13 cellular contexts compared by ENCODE assay signal in the genomic region with DNA sequence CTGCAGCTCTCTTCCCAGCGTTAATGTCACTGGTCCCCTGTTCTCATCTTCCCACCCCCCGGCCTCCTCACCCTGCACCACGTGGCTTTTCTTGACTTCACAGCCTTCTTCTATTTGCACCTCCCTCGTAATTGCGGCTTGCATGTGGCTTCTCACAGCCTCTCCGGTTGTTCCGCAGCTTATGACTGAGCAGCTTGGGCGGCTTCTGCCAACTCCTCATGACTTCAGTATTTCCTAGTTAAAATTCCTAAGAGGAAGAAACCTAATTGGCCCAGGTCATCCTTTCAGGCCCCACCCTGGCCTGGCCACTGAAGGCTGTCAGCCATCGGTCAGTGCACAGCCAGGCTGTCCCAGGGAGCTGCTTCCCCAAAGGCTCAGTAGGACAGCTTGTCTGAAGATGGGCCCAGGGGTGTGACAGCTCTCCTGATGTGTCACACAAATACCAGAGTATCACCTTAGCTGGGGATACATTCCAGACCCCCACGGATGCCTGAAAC. TPM values are rescaled to one million over a fixed set of nuclear protein-coding genes. Genes with fewer than 3 reads are reported as not detected.
A peak's percentile ranks its signal among the peaks of the same experiment; 100 is the strongest.
DNase-seq lines count a peak whose midpoint lies in the region; ATAC-seq and TF ChIP-seq lines count a peak whose summit lies in the region.
"Had no signal": no experiment of that assay in that cellular context is flagged by ENCODE, and none has a peak within 500 bp of the region (broad histone marks: within the 10 kb centered on the region; RNA-seq: fewer than 3 reads in every experiment).

No MANE protein-coding gene starts in this region.

- H3K4me3 Mint-ChIP-seq in natural killer cell treated with Interleukin-12 subunit alpha and Interleukin-12 subunit beta and Interleukin-15 and Interleukin-18, amount 100 ng/mL, for 72 hours = peak overlapping the region; percentile 2
- H3K4me3 Mint-ChIP-seq: CD8-positive, alpha-beta T cell had no signal

- H3K4me3 ChIP-seq in MG63 = peak overlapping the region; percentile 20; the same call in 1 of the 2 replicates
- H3K4me3 ChIP-seq in fibroblast of the aortic adventitia (ENCODE audit: low read depth, low read length) = no peak overlapping the region
- H3K4me3 ChIP-seq: uterus had no signal

- peaks cover 9 to 20% of the 10 kb centered on the region in 2 donors for H3K4me1 Mint-ChIP-seq in natural killer cell treated with Interleukin-12 subunit alpha and Interleukin-12 subunit beta and Interleukin-15 and Interleukin-18, amount 100 ng/mL, for 72 hours (ENCODE audit: low read depth in 2 of 2)

- H3K9me3 ChIP-seq in MG63 = no peaks in the 10 kb centered on the region
- H3K9me3 ChIP-seq: uterus had no signal

- ATAC-seq in natural killer cell treated with Interleukin-12 subunit alpha and Interleukin-12 subunit beta and Interleukin-15 and Interleukin-18, amount 100 ng/mL, for 72 hours = peak; percentile 75 to 84
- ATAC-seq in HG02798 (IDR thresholded peaks at IDR 0.05; ENCODE audit: poor library complexity, unreplicated experiment) = no peak
- ATAC-seq: CD8-positive, alpha-beta T cell had no signal

- no peak overlapping the region for H3K27ac Mint-ChIP-seq in natural killer cell treated with Interleukin-12 subunit alpha and Interleukin-12 subunit beta and Interleukin-15 and Interleukin-18, amount 100 ng/mL, for 72 hours
- H3K27ac Mint-ChIP-seq: CD8-positive, alpha-beta T cell had no signal

- TF ChIP-seq CTCF in fibroblast of the aortic adventitia (IDR thresholded peaks at IDR 0.05; ENCODE audit: insufficient read depth, low read length) = no peak

- H3K36me3 ChIP-seq in MG63 = no peaks in the 10 kb centered on the region
- H3K36me3 ChIP-seq: uterus had no signal

- H3K36me3 Mint-ChIP-seq in natural killer cell treated with Interleukin-12 subunit alpha and Interleukin-12 subunit beta and Interleukin-15 and Interleukin-18, amount 100 ng/mL, for 72 hours = no peaks in the 10 kb centered on the region
- H3K36me3 Mint-ChIP-seq: CD8-positive, alpha-beta T cell had no signal

- peaks cover 0 to 5% of the 10 kb centered on the region in 2 donors for H3K27me3 Mint-ChIP-seq in natural killer cell treated with Interleukin-12 subunit alpha and Interleukin-12 subunit beta and Interleukin-15 and Interleukin-18, amount 100 ng/mL, for 72 hours

- H3K27me3 ChIP-seq in MG63 = no peaks in the 10 kb centered on the region
- H3K27me3 ChIP-seq: uterus had no signal

- DNase-seq in Daoy (ENCODE audit: low read depth) = peak; percentile 85
- DNase-seq in MG63 = peak; percentile 94
- DNase-seq in fibroblast of the aortic adventitia (ENCODE audit: low read depth) = peak; percentile 62
- peak; percentile 69 for DNase-seq in natural killer cell treated with Interleukin-12 subunit alpha and Interleukin-12 subunit beta and Interleukin-15 and Interleukin-18, amount 100 ng/mL, for 72 hours (ENCODE audit: low spot score)
- no peak for DNase-seq in DMS153 treated with DMSO at 0.1 percent for 48 hours (lab: John Stamatoyannopoulos, UW; ENCODE audit: unreplicated experiment)
- DNase-seq in NCI-H1105 (lab: John Stamatoyannopoulos, UW) = no peak
- DNase-seq in NCI-H2081 treated with DMSO at 0.1 percent for 48 hours (lab: John Stamatoyannopoulos, UW) = no peak
- DNase-seq: activated naive CD4-positive, alpha-beta T cell treated with Interleukin-2 at 50 U/mL for 16 hours; KBM-7; RPMI8226; uterus had no signal

- H3K9me3 Mint-ChIP-seq in natural killer cell treated with Interleukin-12 subunit alpha and Interleukin-12 subunit beta and Interleukin-15 and Interleukin-18, amount 100 ng/mL, for 72 hours = no peaks in the 10 kb centered on the region
- H3K9me3 Mint-ChIP-seq: CD8-positive, alpha-beta T cell had no signal

RNA-seq across cellular contexts. Expression of gene RERE, which starts 8.6 kb away (rescaled TPM):
- total RNA-seq in Daoy (2014; rRNA removed; shearing (Covaris generic)) = 14.9 and 33.6 TPM in 2 replicates
- total RNA-seq in MG63 (2014; rRNA removed; shearing (Covaris generic); ENCODE audit: low replicate concordance) = 1.5 and 7.2 TPM in 2 replicates
- total RNA-seq in fibroblast of the aortic adventitia (ENCODE audit: low replicate concordance) = 27.0 and 50.3 TPM in 2 replicates
- 10 to 100 TPM; 38.2 to 72.4 TPM for total RNA-seq in natural killer cell treated with Interleukin-12 subunit alpha and Interleukin-12 subunit beta and Interleukin-15 and Interleukin-18, amount 100 ng/mL, for 72 hours

RNA-seq across cellular contexts. Expression of gene ENO1, which starts 52.5 kb away (rescaled TPM):
- 3,733 and 4,039 TPM in 2 replicates for total RNA-seq in Daoy (2014; rRNA removed; shearing (Covaris generic))
- total RNA-seq in MG63 (2014; rRNA removed; shearing (Covaris generic); ENCODE audit: low replicate concordance) = 2,801 and 3,884 TPM in 2 replicates
- total RNA-seq in fibroblast of the aortic adventitia (ENCODE audit: low replicate concordance) = 594 and 1,443 TPM in 2 replicates
- 1,000 to 10,000 TPM; 2,254 to 2,801 TPM for total RNA-seq in natural killer cell treated with Interleukin-12 subunit alpha and Interleukin-12 subunit beta and Interleukin-15 and Interleukin-18, amount 100 ng/mL, for 72 hours

Comparison
In these comparisons a context has a peak if more than half of its experiments do, and no peak if none do; other contexts are left out.
1. DNase-seq: peak in Daoy (single experiment), MG63 (single experiment), fibroblast of the aortic adventitia (single experiment) and natural killer cell treated with Interleukin-12 subunit alpha and Interleukin-12 subunit beta and Interleukin-15 and Interleukin-18, amount 100 ng/mL, for 72 hours (single experiment); none in DMS153 treated with DMSO at 0.1 percent for 48 hours (single experiment), NCI-H1105 (single experiment) and NCI-H2081 treated with DMSO at 0.1 percent for 48 hours (single experiment).